Comparison of ENCODE assay signal across 1 cellular context in the genomic region with DNA sequence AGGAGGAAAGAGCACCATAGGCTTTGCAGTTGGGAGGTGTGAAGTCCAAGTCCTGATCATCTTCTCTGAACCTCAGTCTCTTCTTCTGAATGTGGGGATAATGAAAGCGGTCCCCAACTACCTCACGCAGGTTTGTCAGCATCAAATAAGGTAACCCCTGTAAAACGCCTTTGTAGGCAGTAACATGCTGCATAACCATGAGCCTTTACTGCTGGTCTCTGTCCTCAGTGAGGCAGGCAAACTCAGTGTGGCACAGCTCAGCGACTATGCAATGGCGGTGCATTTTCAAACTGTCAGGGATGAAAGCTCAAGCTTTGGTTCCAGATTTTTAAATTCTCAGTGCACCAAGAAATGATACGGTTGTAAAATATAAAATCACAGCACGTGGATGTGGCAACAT.
TF ChIP-seq lines count a peak whose summit lies in the region.

No MANE protein-coding gene starts in this region.

TF ChIP-seq in H1, 55 proteins besides CTCF, POLR2A, EP300 and RAD21 (continued from another document):
- TF ChIP-seq, protein P1, sequence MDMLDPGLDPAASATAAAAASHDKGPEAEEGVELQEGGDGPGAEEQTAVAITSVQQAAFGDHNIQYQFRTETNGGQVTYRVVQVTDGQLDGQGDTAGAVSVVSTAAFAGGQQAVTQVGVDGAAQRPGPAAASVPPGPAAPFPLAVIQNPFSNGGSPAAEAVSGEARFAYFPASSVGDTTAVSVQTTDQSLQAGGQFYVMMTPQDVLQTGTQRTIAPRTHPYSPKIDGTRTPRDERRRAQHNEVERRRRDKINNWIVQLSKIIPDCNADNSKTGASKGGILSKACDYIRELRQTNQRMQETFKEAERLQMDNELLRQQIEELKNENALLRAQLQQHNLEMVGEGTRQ (IDR thresholded peaks at IDR 0.05; ENCODE audit: low read length), result no peak
- no peak for TF ChIP-seq RNF2 (IDR thresholded peaks at IDR 0.05; ENCODE audit: borderline replicate concordance, low read depth, low read length, missing control alignments, poor library complexity, severe bottlenecking)
- no peak for TF ChIP-seq SIX5 (IDR thresholded peaks at IDR 0.05; ENCODE audit: low read depth, low read length)
- TF ChIP-seq RXRA (IDR thresholded peaks at IDR 0.05; ENCODE audit: insufficient read depth, low read depth, low read length), result no peak
- no peak for TF ChIP-seq RFX5 (IDR thresholded peaks at IDR 0.05; ENCODE audit: borderline replicate concordance, low read depth, low read length)
- TF ChIP-seq POU5F1 (IDR thresholded peaks at IDR 0.05; ENCODE audit: low read depth, low read length), result no peak
- TF ChIP-seq BCL11A (IDR thresholded peaks at IDR 0.05; ENCODE audit: low read depth in 2 of 2, low read length in 2 of 2), result no peak
- no peak for TF ChIP-seq TBP (IDR thresholded peaks at IDR 0.05; ENCODE audit: low read depth, low read length)
- no peak for TF ChIP-seq CHD1 (IDR thresholded peaks at IDR 0.05; ENCODE audit: low read depth, low read length)
- no peak for TF ChIP-seq TAF7 (optimal IDR thresholded peaks at IDR 0.05; ENCODE audit: borderline replicate concordance, low read depth, low read length)
- TF ChIP-seq, protein P2, sequence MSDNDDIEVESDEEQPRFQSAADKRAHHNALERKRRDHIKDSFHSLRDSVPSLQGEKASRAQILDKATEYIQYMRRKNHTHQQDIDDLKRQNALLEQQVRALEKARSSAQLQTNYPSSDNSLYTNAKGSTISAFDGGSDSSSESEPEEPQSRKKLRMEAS (IDR thresholded peaks at IDR 0.05), result no peak
- no peak for TF ChIP-seq KDM4A (IDR thresholded peaks at IDR 0.05; ENCODE audit: low read depth, low read length, severe bottlenecking)
- TF ChIP-seq, protein P3, sequence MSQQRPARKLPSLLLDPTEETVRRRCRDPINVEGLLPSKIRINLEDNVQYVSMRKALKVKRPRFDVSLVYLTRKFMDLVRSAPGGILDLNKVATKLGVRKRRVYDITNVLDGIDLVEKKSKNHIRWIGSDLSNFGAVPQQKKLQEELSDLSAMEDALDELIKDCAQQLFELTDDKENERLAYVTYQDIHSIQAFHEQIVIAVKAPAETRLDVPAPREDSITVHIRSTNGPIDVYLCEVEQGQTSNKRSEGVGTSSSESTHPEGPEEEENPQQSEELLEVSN (IDR thresholded peaks at IDR 0.05), result no peak
- no peak for TF ChIP-seq GABPA (IDR thresholded peaks at IDR 0.05; ENCODE audit: borderline replicate concordance, insufficient read depth, low read length)
